Comparison of ENCODE assay signal across 22 cellular contexts in genomic region chr4:175091649-175092048, GRCh38.
"Had no signal": no experiment of that assay in that cellular context is flagged by ENCODE, and none has a peak within 500 bp of the region (broad histone marks: within the 10 kb centered on the region; RNA-seq: fewer than 3 reads in every experiment).

No MANE protein-coding gene starts in this region.

- H3K27ac ChIP-seq: HL-60, KMS-11, SJCRH30 had no signal

- H3K4me1 ChIP-seq: SJCRH30 had no signal

- H3K9me3 ChIP-seq: SJCRH30 had no signal

- H3K9ac ChIP-seq: KMS-11 had no signal

- H3K36me3 ChIP-seq: SJCRH30 had no signal

- DNase-seq: Kasumi-1, MM.1S, NCI-H1092 treated with DMSO at 0.1 percent for 48 hours, NCI-H1436 treated with DMSO at 0.1 percent for 48 hours, NCI-H1694, NCI-H187 treated with DMSO at 0.1 percent for 48 hours, NCI-H2029 treated with DMSO at 0.1 percent for 48 hours, NCI-H2171 treated with DMSO at 0.1 percent for 48 hours, NCI-H345, NCI-H446 treated with DMSO at 0.1 percent for 48 hours, NCI-H510A treated with DMSO at 0.1 percent for 48 hours, NCI-H526, NCI-H748 treated with DMSO at 0.1 percent for 48 hours, PC-3, SHP77 treated with DMSO at 0.1 percent for 48 hours, SJCRH30 had no signal

- H3K4me2 ChIP-seq: KMS-11 had no signal

- FAIRE-seq: HTR-8/SVneo had no signal

- H3K27me3 ChIP-seq: SJCRH30 had no signal

- H3K4me3 ChIP-seq: SJCRH30 had no signal

- ATAC-seq: Panc1, PC-3, Right ventricle myocardium inferior, SK-N-SH treated with all-trans-retinoic acid at 6 μM for 48 hours had no signal
